19 cellular contexts compared by ENCODE assay signal in the genomic region with DNA sequence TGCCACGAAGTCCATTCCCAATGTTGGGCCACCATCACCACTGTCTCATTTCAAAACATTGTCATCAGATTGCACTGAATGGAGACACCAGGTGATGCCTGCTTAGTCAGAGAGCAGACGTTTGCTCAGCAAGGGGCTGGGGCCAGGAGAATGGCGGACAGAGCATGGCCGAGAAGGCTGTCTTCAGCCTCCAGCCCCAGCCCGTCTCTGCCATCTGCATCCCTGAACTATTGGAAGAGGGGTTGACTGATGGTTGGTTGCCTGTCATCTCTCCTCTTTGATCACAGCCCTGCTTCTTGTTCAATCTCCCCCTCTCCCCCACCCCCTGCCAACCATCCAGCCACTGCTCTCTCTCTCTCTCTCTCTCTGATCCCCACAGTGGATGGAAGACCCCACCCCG.
"Had no signal": no experiment of that assay in that cellular context is flagged by ENCODE, and none has a peak within 500 bp of the region (broad histone marks: within the 10 kb centered on the region; RNA-seq: fewer than 3 reads in every experiment).

No MANE protein-coding gene starts in this region.

- ATAC-seq: K562 had no signal

- H3K9me3 ChIP-seq: MG63, SK-N-SH had no signal

- H3K36me3 Mint-ChIP-seq: IgD-negative memory B cell had no signal

- H3K36me3 ChIP-seq: MG63 had no signal

- DNase-seq: MG63, NCI-H1092 treated with DMSO at 0.1 percent for 48 hours, NCI-H1436, NCI-H187, NCI-H2029, NCI-H2081 treated with DMSO at 0.1 percent for 48 hours, NCI-H2171, NCI-H226, NCI-H446, NCI-H510A, NCI-H524 treated with DMSO at 0.1 percent for 48 hours, NCI-H69, NCI-H774, Right ventricle myocardium superior, RPMI8226, SK-N-SH had no signal

- H3K4me3 Mint-ChIP-seq: IgD-negative memory B cell had no signal

- H3K4me3 ChIP-seq: K562, MG63 had no signal

- H3K4me2 ChIP-seq: SK-N-SH had no signal

- H3K27me3 Mint-ChIP-seq: IgD-negative memory B cell had no signal

- H3K27ac Mint-ChIP-seq: IgD-negative memory B cell had no signal

- H3K4me1 Mint-ChIP-seq: IgD-negative memory B cell had no signal

- H3K27ac ChIP-seq: HL-60 had no signal

- H3K9me2 ChIP-seq: SK-N-SH had no signal

- H3K27me3 ChIP-seq: MG63 had no signal
